8 cellular contexts compared by ENCODE assay signal in genomic region chr13:46160474-46161066, GRCh38. TPM values are rescaled to one million over a fixed set of nuclear protein-coding genes. Genes with fewer than 3 reads are reported as not detected.
A peak's percentile ranks its signal among the peaks of the same experiment; 100 is the strongest.
DNase-seq lines count a peak whose midpoint lies in the region; ATAC-seq and TF ChIP-seq lines count a peak whose summit lies in the region.

No MANE protein-coding gene starts in this region.

- H3K4me3 ChIP-seq in esophagus squamous epithelium, result no peak overlapping the region

- peaks cover 69% of the 10 kb centered on the region for H3K36me3 Mint-ChIP-seq in T-helper 2 cell treated with Interferon-gamma antibody and Interleukin-4, amounts not matched to agents 5 μg/mL and 100 μg/mL, for 36 hours (ENCODE audit: low read depth)
- H3K36me3 Mint-ChIP-seq in nephron (ENCODE audit: low read depth), result no peaks in the 10 kb centered on the region

- H3K27me3 ChIP-seq in esophagus squamous epithelium, result peaks cover 0 to 14% (median 0%) of the 10 kb centered on the region in 4 donors

- ATAC-seq in GM19438 (IDR thresholded peaks at IDR 0.05; ENCODE audit: low read depth, unreplicated experiment) (peak; percentile 60), GM19452 (IDR thresholded peaks at IDR 0.05; ENCODE audit: unreplicated experiment) (no peak)

- H3K27ac Mint-ChIP-seq in T-helper 2 cell treated with Interferon-gamma antibody and Interleukin-4, amounts not matched to agents 5 μg/mL and 100 μg/mL, for 36 hours, result peak overlapping the region; percentile 85
- H3K27ac Mint-ChIP-seq in nephron, result peak overlapping the region in 1 of 3 experiments; percentile 23

- H3K36me3 ChIP-seq in esophagus squamous epithelium, result no peaks in the 10 kb centered on the region

- no peak overlapping the region for H3K27ac ChIP-seq in esophagus squamous epithelium

- DNase-seq in Caki2 (ENCODE audit: low read depth) (peak; percentile 6), NCI-H1105 (lab: John Stamatoyannopoulos, UW) (peak; percentile 36), esophagus squamous epithelium (lab: John Stamatoyannopoulos, UW) (no peak), NCI-H510A (lab: John Stamatoyannopoulos, UW) (no peak)
- peak; percentile 47 for DNase-seq in T-helper 2 cell treated with Interferon-gamma antibody and Interleukin-4, amounts not matched to agents 5 μg/mL and 100 μg/mL, for 36 hours (ENCODE audit: low spot score)

- intact Hi-C loops in esophagus squamous epithelium (cut with DNase I), result no loop called here

- no peaks in the 10 kb centered on the region for H3K9me3 Mint-ChIP-seq in T-helper 2 cell treated with Interferon-gamma antibody and Interleukin-4, amounts not matched to agents 5 μg/mL and 100 μg/mL, for 36 hours
- H3K9me3 Mint-ChIP-seq in nephron, result peaks cover 4% of the 10 kb centered on the region

- H3K4me1 Mint-ChIP-seq in T-helper 2 cell treated with Interferon-gamma antibody and Interleukin-4, amounts not matched to agents 5 μg/mL and 100 μg/mL, for 36 hours (ENCODE audit: low read depth), result peaks cover 43% of the 10 kb centered on the region
- H3K4me1 Mint-ChIP-seq in nephron, result peaks cover 10% of the 10 kb centered on the region

- WGBS in esophagus squamous epithelium, 2 donors, result 13 to 16% methylated on average over 4 of the region's 4 CpGs

- in situ Hi-C loops in Caki2 (cut with HindIII; ENCODE audit: low pct_unique_long_range_greater_than_20kb, low sequenced_read_pairs), result no loop called here

- H3K27me3 Mint-ChIP-seq in T-helper 2 cell treated with Interferon-gamma antibody and Interleukin-4, amounts not matched to agents 5 μg/mL and 100 μg/mL, for 36 hours (ENCODE audit: low read depth), result no peaks in the 10 kb centered on the region
- H3K27me3 Mint-ChIP-seq in nephron (ENCODE audit: low read depth), result no peaks in the 10 kb centered on the region

- TF ChIP-seq POLR2A in esophagus squamous epithelium (IDR thresholded peaks at IDR 0.05), result no peak

- peaks cover 0 to 9% (median 0%) of the 10 kb centered on the region in 3 donors for H3K4me1 ChIP-seq in esophagus squamous epithelium

- TF ChIP-seq CTCF in esophagus squamous epithelium (IDR thresholded peaks at IDR 0.05) (peak; percentile 60 to 75 (median 72)), nephron (IDR thresholded peaks at IDR 0.05; ENCODE audit: unreplicated experiment in 3 of 3) (peak; percentile 70 to 73 (median 71))

- no peaks in the 10 kb centered on the region for H3K9me3 ChIP-seq in esophagus squamous epithelium

- H3K4me3 Mint-ChIP-seq in T-helper 2 cell treated with Interferon-gamma antibody and Interleukin-4, amounts not matched to agents 5 μg/mL and 100 μg/mL, for 36 hours, result peak overlapping the region; percentile 76
- H3K4me3 Mint-ChIP-seq in nephron, result no peak overlapping the region

RNA-seq across cellular contexts. Expression of gene LCP1, which starts 21.4 kb away (rescaled TPM):
- not detected in 2 replicates for total RNA-seq in Caki2 (2014; rRNA removed; shearing (Covaris generic); ENCODE audit: low replicate concordance)
- total RNA-seq in esophagus squamous epithelium, result 10 to 100 TPM in 3 of 4 donors, 1 to 10 TPM in 1; 8.7 to 33.9 (median 21.9) TPM

RNA-seq across cellular contexts. Expression of gene LRRC63, which starts 51.2 kb away (rescaled TPM):
- total RNA-seq in Caki2 (2014; rRNA removed; shearing (Covaris generic); ENCODE audit: low replicate concordance), result not detected in 2 replicates
- not detected for total RNA-seq in esophagus squamous epithelium

RNA-seq across cellular contexts. Expression of gene CPB2, which starts 55.7 kb away (rescaled TPM):
- total RNA-seq in Caki2 (2014; rRNA removed; shearing (Covaris generic); ENCODE audit: low replicate concordance), result not detected in 2 replicates
- not detected for total RNA-seq in esophagus squamous epithelium

Comparison
In these comparisons a context has a peak if more than half of its experiments do, and no peak if none do; other contexts are left out.
1. DNase-seq: peak in Caki2 (single experiment), NCI-H1105 (single experiment) and T-helper 2 cell treated with Interferon-gamma antibody and Interleukin-4, amounts not matched to agents 5 μg/mL and 100 μg/mL, for 36 hours (single experiment); none in esophagus squamous epithelium (single experiment) and NCI-H510A (single experiment).